In the genomic region with DNA sequence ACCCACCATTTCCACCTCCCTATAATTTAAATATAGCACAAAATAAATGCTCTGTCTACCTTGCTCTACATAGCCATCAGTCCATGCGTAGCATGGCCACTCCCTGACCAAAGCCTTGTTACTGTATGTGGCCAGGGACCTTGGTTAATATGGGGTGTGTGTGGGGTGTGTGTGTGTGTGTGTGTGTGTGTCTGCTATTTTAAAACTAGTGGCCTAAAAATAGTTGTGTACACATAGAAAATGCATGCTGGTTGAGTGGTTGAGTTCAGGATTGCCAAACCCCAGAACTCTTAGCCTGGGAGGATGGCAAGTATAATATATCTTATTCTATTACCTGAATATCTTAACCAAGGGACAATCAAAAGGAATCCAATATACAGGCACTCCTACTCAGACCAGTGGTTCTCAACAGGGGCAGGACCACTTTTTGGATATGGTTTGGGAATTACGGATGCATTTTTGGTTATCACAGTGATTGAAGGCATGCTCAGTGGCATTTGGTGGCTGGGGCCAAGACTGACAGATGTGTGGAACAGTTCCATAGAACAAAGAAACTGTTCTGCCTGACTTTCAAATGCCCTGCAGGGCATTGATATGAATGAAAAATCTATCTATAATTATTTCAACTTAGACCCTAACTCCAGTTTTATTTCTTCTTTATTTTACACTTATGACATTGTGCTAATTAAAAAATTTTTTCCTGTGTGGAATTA, we compare ENCODE assay signal across 1 cellular context.
TF ChIP-seq lines count a peak whose summit lies in the region.

No MANE protein-coding gene starts in this region.

TF ChIP-seq in WTC11, 78 proteins besides CTCF, POLR2A, EP300 and RAD21 (continued from another document):
- TF ChIP-seq, protein P1, sequence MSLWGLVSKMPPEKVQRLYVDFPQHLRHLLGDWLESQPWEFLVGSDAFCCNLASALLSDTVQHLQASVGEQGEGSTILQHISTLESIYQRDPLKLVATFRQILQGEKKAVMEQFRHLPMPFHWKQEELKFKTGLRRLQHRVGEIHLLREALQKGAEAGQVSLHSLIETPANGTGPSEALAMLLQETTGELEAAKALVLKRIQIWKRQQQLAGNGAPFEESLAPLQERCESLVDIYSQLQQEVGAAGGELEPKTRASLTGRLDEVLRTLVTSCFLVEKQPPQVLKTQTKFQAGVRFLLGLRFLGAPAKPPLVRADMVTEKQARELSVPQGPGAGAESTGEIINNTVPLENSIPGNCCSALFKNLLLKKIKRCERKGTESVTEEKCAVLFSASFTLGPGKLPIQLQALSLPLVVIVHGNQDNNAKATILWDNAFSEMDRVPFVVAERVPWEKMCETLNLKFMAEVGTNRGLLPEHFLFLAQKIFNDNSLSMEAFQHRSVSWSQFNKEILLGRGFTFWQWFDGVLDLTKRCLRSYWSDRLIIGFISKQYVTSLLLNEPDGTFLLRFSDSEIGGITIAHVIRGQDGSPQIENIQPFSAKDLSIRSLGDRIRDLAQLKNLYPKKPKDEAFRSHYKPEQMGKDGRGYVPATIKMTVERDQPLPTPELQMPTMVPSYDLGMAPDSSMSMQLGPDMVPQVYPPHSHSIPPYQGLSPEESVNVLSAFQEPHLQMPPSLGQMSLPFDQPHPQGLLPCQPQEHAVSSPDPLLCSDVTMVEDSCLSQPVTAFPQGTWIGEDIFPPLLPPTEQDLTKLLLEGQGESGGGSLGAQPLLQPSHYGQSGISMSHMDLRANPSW (CRISPR knock-in tag; conservative IDR thresholded peaks at IDR 0.05; ENCODE audit: low read depth) = no peak
